In the genomic region with DNA sequence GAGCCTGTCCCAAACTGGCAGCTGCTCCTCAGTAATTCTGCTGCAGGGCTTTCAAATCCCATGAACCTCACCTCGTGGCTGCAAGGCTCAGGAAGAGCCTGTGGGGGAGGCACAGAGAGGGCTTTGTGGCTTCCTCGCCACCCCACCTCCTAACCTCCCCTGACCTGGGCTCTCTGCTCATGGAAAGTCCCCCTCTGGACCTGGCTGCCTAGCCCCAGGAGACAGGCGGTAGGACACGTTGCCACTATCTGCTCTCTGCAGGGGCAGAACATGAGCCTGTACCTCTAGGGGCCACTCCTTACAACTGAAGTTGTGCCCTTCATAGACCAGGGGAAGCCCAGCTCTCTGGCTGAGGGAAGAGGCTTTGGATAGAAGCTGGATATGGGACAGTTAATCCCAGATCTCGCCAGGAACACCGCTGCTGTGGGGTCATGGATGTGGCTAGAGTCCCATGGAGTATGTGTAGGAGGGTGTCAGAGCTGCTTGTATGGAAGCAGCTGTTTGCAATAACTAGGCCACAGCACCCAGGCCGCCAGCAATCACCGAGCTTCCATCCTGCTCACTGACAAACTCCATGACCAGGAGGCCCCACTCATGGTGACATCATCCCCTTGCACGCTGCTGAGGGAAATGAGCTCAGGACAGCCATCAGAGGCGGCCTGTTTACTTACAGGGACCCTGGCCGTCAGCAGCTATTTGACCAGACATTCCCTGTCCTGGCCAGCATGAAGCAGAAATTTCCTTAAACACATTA, we compare ENCODE assay signal across 14 cellular contexts. TPM values are rescaled to one million over a fixed set of nuclear protein-coding genes. Genes with fewer than 3 reads are reported as not detected.
DNase-seq lines count a peak whose midpoint lies in the region; ATAC-seq and TF ChIP-seq lines count a peak whose summit lies in the region.
"Had no signal": no experiment of that assay in that cellular context is flagged by ENCODE, and none has a peak within 500 bp of the region (broad histone marks: within the 10 kb centered on the region; RNA-seq: fewer than 3 reads in every experiment).

No MANE protein-coding gene starts in this region.

- no peaks in the 10 kb centered on the region for H3K36me3 Mint-ChIP-seq in natural killer cell treated with Interleukin-12 subunit alpha and Interleukin-12 subunit beta and Interleukin-15 and Interleukin-18, amount 100 ng/mL, for 72 hours

- H3K4me1 ChIP-seq in right atrium auricular region (peaks cover 0 to 27% of the 10 kb centered on the region in 2 donors), rectal smooth muscle tissue (ENCODE audit: control insufficient read depth, insufficient read depth, low read length) (peaks cover 20% of the 10 kb centered on the region)

- no peaks in the 10 kb centered on the region for H3K9me3 ChIP-seq in right atrium auricular region
- H3K9me3 ChIP-seq: SK-N-SH had no signal

- H3K27ac Mint-ChIP-seq in natural killer cell treated with Interleukin-12 subunit alpha and Interleukin-12 subunit beta and Interleukin-15 and Interleukin-18, amount 100 ng/mL, for 72 hours, result no peak overlapping the region

- H3K9ac ChIP-seq in rectal smooth muscle tissue (ENCODE audit: low read length), result no peak overlapping the region
- H3K9ac ChIP-seq: BLaER1 treated with 17β-estradiol and CSF1 and Interleukin-3, amounts not matched to agents 10 nM and 100 nM; SK-N-SH had no signal

- H3K9me3 Mint-ChIP-seq in natural killer cell treated with Interleukin-12 subunit alpha and Interleukin-12 subunit beta and Interleukin-15 and Interleukin-18, amount 100 ng/mL, for 72 hours, result no peaks in the 10 kb centered on the region
- H3K9me3 Mint-ChIP-seq: naive thymus-derived CD8-positive, alpha-beta T cell had no signal

- H3K4me3 ChIP-seq in brain microvascular endothelial cell (ENCODE audit: low read depth, low read length) (no peak overlapping the region), right atrium auricular region (no peak overlapping the region), rectal smooth muscle tissue (ENCODE audit: low read length) (no peak overlapping the region)
- H3K4me3 ChIP-seq: BLaER1 treated with 17β-estradiol and CSF1 and Interleukin-3, amounts not matched to agents 10 nM and 100 nM had no signal

- no peak overlapping the region for H3K4me3 Mint-ChIP-seq in natural killer cell treated with Interleukin-12 subunit alpha and Interleukin-12 subunit beta and Interleukin-15 and Interleukin-18, amount 100 ng/mL, for 72 hours
- H3K4me3 Mint-ChIP-seq: naive thymus-derived CD8-positive, alpha-beta T cell had no signal

- H3K27me3 Mint-ChIP-seq in natural killer cell treated with Interleukin-12 subunit alpha and Interleukin-12 subunit beta and Interleukin-15 and Interleukin-18, amount 100 ng/mL, for 72 hours, result no peaks in the 10 kb centered on the region
- H3K27me3 Mint-ChIP-seq: naive thymus-derived CD8-positive, alpha-beta T cell had no signal

- TF ChIP-seq CTCF in brain microvascular endothelial cell (IDR thresholded peaks at IDR 0.05; ENCODE audit: low read depth, low read length, missing control alignments) (no peak), right atrium auricular region (IDR thresholded peaks at IDR 0.05) (no peak)

- H3K27me3 ChIP-seq in brain microvascular endothelial cell (replicated peaks) (no peaks in the 10 kb centered on the region), right atrium auricular region (no peaks in the 10 kb centered on the region), rectal smooth muscle tissue (ENCODE audit: control insufficient read depth, insufficient read depth, low read length) (no peaks in the 10 kb centered on the region)
- H3K27me3 ChIP-seq: BLaER1 treated with 17β-estradiol and CSF1 and Interleukin-3, amounts not matched to agents 10 nM and 100 nM had no signal

- no peak for ATAC-seq in natural killer cell treated with Interleukin-12 subunit alpha and Interleukin-12 subunit beta and Interleukin-15 and Interleukin-18, amount 100 ng/mL, for 72 hours
- ATAC-seq: naive thymus-derived CD8-positive, alpha-beta T cell had no signal

- no peak overlapping the region for H3K27ac ChIP-seq in brain microvascular endothelial cell
- H3K27ac ChIP-seq in right atrium auricular region, result peak overlapping the region; percentile 77 to 82
- H3K27ac ChIP-seq in rectal smooth muscle tissue (ENCODE audit: low read depth, low read length), result peak overlapping the region; percentile 51
- H3K27ac ChIP-seq: BLaER1 treated with 17β-estradiol and CSF1 and Interleukin-3, amounts not matched to agents 10 nM and 100 nM had no signal

- H3K4me1 Mint-ChIP-seq in natural killer cell treated with Interleukin-12 subunit alpha and Interleukin-12 subunit beta and Interleukin-15 and Interleukin-18, amount 100 ng/mL, for 72 hours (ENCODE audit: low read depth in 2 of 2), result no peaks in the 10 kb centered on the region

- in situ Hi-C loops in brain microvascular endothelial cell (cut with HindIII; ENCODE audit: low pct_ligation_motif_present, low sequenced_read_pairs), result no loop called here

- H3K36me3 ChIP-seq in brain microvascular endothelial cell (replicated peaks) (no peaks in the 10 kb centered on the region), right atrium auricular region (no peaks in the 10 kb centered on the region), rectal smooth muscle tissue (ENCODE audit: control insufficient read depth, insufficient read depth, low read length) (no peaks in the 10 kb centered on the region)

- DNase-seq in ELR (ENCODE audit: low read depth) (peak; percentile 76), brain microvascular endothelial cell (peak; percentile 47), right atrium auricular region (ENCODE audit: low spot score) (peak; percentile 81), NCI-H1092 treated with DMSO at 0.1 percent for 48 hours (lab: John Stamatoyannopoulos, UW) (no peak), NCI-H2196 treated with DMSO at 0.1 percent for 48 hours (lab: John Stamatoyannopoulos, UW; ENCODE audit: unreplicated experiment) (no peak), SW 1271 (lab: John Stamatoyannopoulos, UW) (no peak)
- no peak for DNase-seq in natural killer cell treated with Interleukin-12 subunit alpha and Interleukin-12 subunit beta and Interleukin-15 and Interleukin-18, amount 100 ng/mL, for 72 hours (ENCODE audit: low spot score)
- DNase-seq: amygdala; Kasumi-1; naive thymus-derived CD8-positive, alpha-beta T cell; NCI-H69; SK-N-SH had no signal

RNA-seq across cellular contexts. Expression of gene CILP, which starts 34.0 kb away (rescaled TPM):
- total RNA-seq in right atrium auricular region, result 10 to 100 TPM in 1 of 2 donors, 1 to 10 TPM in 1; 2.2 to 32.0 TPM
- total RNA-seq in natural killer cell treated with Interleukin-12 subunit alpha and Interleukin-12 subunit beta and Interleukin-15 and Interleukin-18, amount 100 ng/mL, for 72 hours, result under 1 TPM; 0.08 to 0.12 TPM

RNA-seq across cellular contexts. Expression of gene PARP16, which starts 41.4 kb away (rescaled TPM):
- 1 to 10 TPM; 5.2 to 5.8 TPM for total RNA-seq in right atrium auricular region
- 10 to 100 TPM in 1 of 2 donors, 1 to 10 TPM in 1; 8.5 to 12.0 TPM for total RNA-seq in natural killer cell treated with Interleukin-12 subunit alpha and Interleukin-12 subunit beta and Interleukin-15 and Interleukin-18, amount 100 ng/mL, for 72 hours

RNA-seq across cellular contexts. Expression of gene RNU5A-1, which starts 50.6 kb away (rescaled TPM):
- total RNA-seq in right atrium auricular region, result not detected
- not detected for total RNA-seq in natural killer cell treated with Interleukin-12 subunit alpha and Interleukin-12 subunit beta and Interleukin-15 and Interleukin-18, amount 100 ng/mL, for 72 hours
- total RNA-seq: naive thymus-derived CD8-positive, alpha-beta T cell had no signal

RNA-seq across cellular contexts. Expression of gene RNU5B-1, which starts 59.2 kb away (rescaled TPM):
- not detected for total RNA-seq in right atrium auricular region
- not detected for total RNA-seq in natural killer cell treated with Interleukin-12 subunit alpha and Interleukin-12 subunit beta and Interleukin-15 and Interleukin-18, amount 100 ng/mL, for 72 hours

Comparison
In these comparisons a context has a peak if more than half of its experiments do, and no peak if none do; other contexts are left out.
1. DNase-seq: peak in ELR (single experiment), brain microvascular endothelial cell (single experiment) and right atrium auricular region (single experiment); none in NCI-H1092 treated with DMSO at 0.1 percent for 48 hours (single experiment), natural killer cell treated with Interleukin-12 subunit alpha and Interleukin-12 subunit beta and Interleukin-15 and Interleukin-18, amount 100 ng/mL, for 72 hours (single experiment), NCI-H2196 treated with DMSO at 0.1 percent for 48 hours (single experiment) and SW 1271 (0 of 2).